Comparison of ENCODE assay signal across 1 cellular context in genomic region chr15:51768018-51768417, GRCh38.
TF ChIP-seq lines count a peak whose summit lies in the region.

No MANE protein-coding gene starts in this region.

TF ChIP-seq in K562, 482 proteins besides CTCF, POLR2A, EP300 and RAD21:
- TF ChIP-seq HMBOX1 (IDR thresholded peaks at IDR 0.05) (no peak), ZNF212 (CRISPR knock-in tag; IDR thresholded peaks at IDR 0.05) (no peak), KAT2B (IDR thresholded peaks at IDR 0.05; ENCODE audit: low read depth, low read length) (no peak), POU5F1 (IDR thresholded peaks at IDR 0.05; ENCODE audit: borderline replicate concordance, low read depth, low read length, partially characterized antibody) (no peak), ZNF274 (IDR thresholded peaks at IDR 0.05; ENCODE audit: borderline replicate concordance, low read depth, low read length) (no peak), YY1 (IDR thresholded peaks at IDR 0.05; ENCODE audit: borderline replicate concordance in 1 of 3, control insufficient read depth in 1 of 3, extremely low read depth in 1 of 3, insufficient read depth in 3 of 3, insufficient read length in 1 of 3, insufficient replicate concordance in 2 of 3, low read depth in 1 of 3, low read length in 2 of 3) (peak in 1 of 3 experiments; percentile 21), ILK (tag; IDR thresholded peaks at IDR 0.05; ENCODE audit: borderline replicate concordance, low read depth) (no peak), EP400 (IDR thresholded peaks at IDR 0.05) (no peak), PTRF (tag; IDR thresholded peaks at IDR 0.05) (no peak), SPI1 (IDR thresholded peaks at IDR 0.05; ENCODE audit: borderline replicate concordance, low read depth, low read length) (peak; percentile 39; the same call in 1 of the 2 replicates), U2AF1 (optimal IDR thresholded peaks at IDR 0.05; ENCODE audit: low read depth, low read length) (no peak), ELF1 (tag; IDR thresholded peaks at IDR 0.05) (no peak), DNMT1 (IDR thresholded peaks at IDR 0.05) (no peak)
